In genomic region chr14:98174031-98174430, GRCh38 we compare ENCODE assay signal across 1 cellular context.
TF ChIP-seq lines count a peak whose summit lies in the region.

No MANE protein-coding gene starts in this region.

TF ChIP-seq in WTC11, 78 proteins besides CTCF, POLR2A, EP300 and RAD21 (continued from another document):
- TF ChIP-seq IRF1 (CRISPR knock-in tag; IDR thresholded peaks at IDR 0.05): no peak
- TF ChIP-seq ZNF138 (CRISPR knock-in tag; conservative IDR thresholded peaks at IDR 0.05): no peak
- TF ChIP-seq CREM (CRISPR knock-in tag; IDR thresholded peaks at IDR 0.05): no peak
- no peak for TF ChIP-seq ATF2 (CRISPR knock-in tag; IDR thresholded peaks at IDR 0.05; ENCODE audit: borderline replicate concordance, low read depth)
- no peak for TF ChIP-seq NFYB (CRISPR knock-in tag; conservative IDR thresholded peaks at IDR 0.05; ENCODE audit: low read depth)
- no peak for TF ChIP-seq TP53 (CRISPR knock-in tag; IDR thresholded peaks at IDR 0.05)
- no peak for TF ChIP-seq FOXP4 (CRISPR knock-in tag; IDR thresholded peaks at IDR 0.05)
- TF ChIP-seq NR1H2 (CRISPR knock-in tag; IDR thresholded peaks at IDR 0.05): no peak
- TF ChIP-seq EMX1 (CRISPR knock-in tag; IDR thresholded peaks at IDR 0.05): no peak
- no peak for TF ChIP-seq TEAD1 (CRISPR knock-in tag; IDR thresholded peaks at IDR 0.05)
- no peak for TF ChIP-seq PRRX2 (CRISPR knock-in tag; IDR thresholded peaks at IDR 0.05)
- no peak for TF ChIP-seq MAX (CRISPR knock-in tag; IDR thresholded peaks at IDR 0.05)
- TF ChIP-seq STAT6 (CRISPR knock-in tag; conservative IDR thresholded peaks at IDR 0.05; ENCODE audit: low read depth): no peak
- no peak for TF ChIP-seq ZNF671 (CRISPR knock-in tag; IDR thresholded peaks at IDR 0.05)
- TF ChIP-seq JAZF1 (CRISPR knock-in tag; IDR thresholded peaks at IDR 0.05): no peak
